Comparison of ENCODE assay signal across 8 cellular contexts in the genomic region with DNA sequence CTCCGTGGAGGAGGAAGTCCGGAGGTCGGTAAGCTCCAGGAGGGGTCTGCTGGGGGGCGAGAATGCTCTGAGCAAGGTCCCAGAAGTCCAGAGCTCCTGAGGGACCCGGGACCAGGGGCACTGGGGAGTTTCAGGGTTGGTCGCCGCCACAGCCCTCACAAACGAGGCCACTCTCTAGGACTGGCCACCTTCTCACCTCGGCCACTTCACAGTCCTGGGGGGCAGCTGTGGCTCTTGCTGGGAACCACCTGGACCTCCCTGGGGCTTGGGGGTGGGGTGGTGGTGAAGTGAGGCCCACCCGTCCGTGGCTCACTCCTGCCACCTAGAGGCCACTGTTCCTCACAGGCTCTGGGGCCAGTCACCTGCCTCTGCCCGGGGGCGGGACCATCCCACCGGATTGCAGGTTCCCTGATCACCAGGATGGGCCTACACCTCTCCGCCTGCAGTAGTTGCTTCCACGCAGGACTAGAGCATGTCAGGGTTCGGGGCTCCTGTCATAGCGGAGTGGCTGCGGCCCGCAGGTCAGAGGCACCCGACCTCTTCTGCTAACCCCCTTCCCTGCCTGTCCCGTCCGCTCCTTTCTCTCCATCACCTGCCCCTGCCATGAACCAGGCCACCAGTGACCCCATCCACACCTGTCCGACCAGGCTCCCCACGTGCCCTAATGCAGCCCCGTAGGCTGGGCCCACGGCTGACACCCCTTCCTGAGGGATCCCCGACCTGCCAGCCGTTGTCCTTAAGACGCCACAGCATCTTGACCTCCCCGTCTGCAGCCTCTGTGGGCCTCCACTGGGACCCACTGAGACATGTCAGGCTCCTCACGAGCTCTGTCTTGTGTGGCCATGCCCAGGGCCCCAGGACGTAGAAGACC. TPM values are rescaled to one million over a fixed set of nuclear protein-coding genes. Genes with fewer than 3 reads are reported as not detected.
DNase-seq lines count a peak whose midpoint lies in the region; ATAC-seq and TF ChIP-seq lines count a peak whose summit lies in the region.

No MANE protein-coding gene starts in this region.

- H3K27me3 ChIP-seq in NT2/D1 (ENCODE audit: insufficient read depth, insufficient read length) (no peaks in the 10 kb centered on the region), subcutaneous abdominal adipose tissue (ENCODE audit: control insufficient read depth in 5 of 5, insufficient read depth in 4 of 5, low read length in 5 of 5) (peaks cover 21 to 38% (median 33%) of the 10 kb centered on the region in 5 donors)

- H3K4me3 ChIP-seq in NT2/D1 (ENCODE audit: insufficient read length, low read depth) = no peak overlapping the region
- no peak overlapping the region for H3K4me3 ChIP-seq in epithelial cell of proximal tubule (ENCODE audit: low read depth, low read length)
- H3K4me3 ChIP-seq in subcutaneous abdominal adipose tissue (ENCODE audit: low read depth in 1 of 5, low read length in 5 of 5) = peak overlapping the region in 3 of 5 donors; percentile 18 to 55 (median 42)

- ATAC-seq in HG03432 (IDR thresholded peaks at IDR 0.05; ENCODE audit: unreplicated experiment) (peak; percentile 57), HG02852 (IDR thresholded peaks at IDR 0.05; ENCODE audit: unreplicated experiment) (no peak)

- H3K27ac Mint-ChIP-seq in neural crest cell (ENCODE audit: unreplicated experiment) = peak overlapping the region; percentile 19

- H3K27ac ChIP-seq in subcutaneous abdominal adipose tissue (ENCODE audit: low read depth, low read length) = peak overlapping the region; percentile 84

- no peaks in the 10 kb centered on the region for H3K36me3 ChIP-seq in NT2/D1 (ENCODE audit: insufficient read depth, insufficient read length, low read length)
- peaks cover 0 to 2% (median 0%) of the 10 kb centered on the region in 5 donors for H3K36me3 ChIP-seq in subcutaneous abdominal adipose tissue (ENCODE audit: control insufficient read depth in 5 of 5, insufficient read depth in 5 of 5, low read length in 5 of 5)

- H3K9me3 ChIP-seq in NT2/D1 (ENCODE audit: insufficient read depth, low read length) (no peaks in the 10 kb centered on the region), subcutaneous abdominal adipose tissue (ENCODE audit: control insufficient read depth in 5 of 5, low read length in 5 of 5) (no peaks in the 10 kb centered on the region)

- no peaks in the 10 kb centered on the region for H3K9me3 Mint-ChIP-seq in neural crest cell

- no peaks in the 10 kb centered on the region for H3K36me3 Mint-ChIP-seq in neural crest cell (ENCODE audit: low read depth)

- H3K4me1 ChIP-seq in NT2/D1 (ENCODE audit: insufficient read depth, insufficient read length) = peaks cover 48% of the 10 kb centered on the region
- peaks cover 2 to 62% (median 34%) of the 10 kb centered on the region in 5 donors for H3K4me1 ChIP-seq in subcutaneous abdominal adipose tissue (ENCODE audit: control insufficient read depth in 5 of 5, insufficient read depth in 5 of 5, low read length in 5 of 5)

- H3K9ac ChIP-seq in NT2/D1 (ENCODE audit: insufficient read length, low read depth) = peak overlapping the region; percentile 38
- peak overlapping the region in 3 of 5 donors; percentile 47 to 67 (median 53) for H3K9ac ChIP-seq in subcutaneous abdominal adipose tissue (ENCODE audit: low read length in 5 of 5)

- DNase-seq in D341Med (ENCODE audit: low spot score) = peak; percentile 90
- peak; percentile 68 for DNase-seq in NT2/D1 (ENCODE audit: low read depth, low spot score)
- DNase-seq in activated T-cell treated with anti-CD3 and anti-CD28 coated beads for 1 hour (ENCODE audit: low read depth) = peak; percentile 79
- DNase-seq in epithelial cell of proximal tubule (ENCODE audit: low read depth) = no peak
- peak; percentile 83 for DNase-seq in neural crest cell (ENCODE audit: low read depth, low spot score)

- peaks cover 14% of the 10 kb centered on the region for H3K27me3 Mint-ChIP-seq in neural crest cell (ENCODE audit: low read depth)

- H3K4me3 Mint-ChIP-seq in neural crest cell = peak overlapping the region; percentile 64

- peaks cover 11% of the 10 kb centered on the region for H3K4me1 Mint-ChIP-seq in neural crest cell

- TF ChIP-seq CTCF in epithelial cell of proximal tubule (conservative IDR thresholded peaks at IDR 0.05; ENCODE audit: low read depth, low read length) (peak; percentile 80), neural crest cell (conservative IDR thresholded peaks at IDR 0.05) (peak; percentile 86)

RNA-seq across cellular contexts. Expression of gene TCEA2, which starts 5.1 kb away (rescaled TPM):
- 11.9 and 14.6 TPM in 2 replicates for total RNA-seq in epithelial cell of proximal tubule
- total RNA-seq in neural crest cell = 82.5 and 83.3 TPM in 2 replicates

RNA-seq across cellular contexts. Expression of gene SOX18, which starts 8.4 kb away (rescaled TPM):
- total RNA-seq in epithelial cell of proximal tubule = not detected in 2 replicates
- total RNA-seq in neural crest cell = not detected in 2 replicates

RNA-seq across cellular contexts. Expression of gene RGS19, which starts 21.5 kb away (rescaled TPM):
- total RNA-seq in epithelial cell of proximal tubule = 19.7 and 21.8 TPM in 2 replicates
- 11.1 and 11.7 TPM in 2 replicates for total RNA-seq in neural crest cell

RNA-seq across cellular contexts. Expression of gene C20orf204, which starts 21.9 kb away (rescaled TPM):
- total RNA-seq in epithelial cell of proximal tubule = under 0.01 TPM in 1 of 2 replicates, not detected in the other
- total RNA-seq in neural crest cell = 2.1 and 2.3 TPM in 2 replicates

RNA-seq across cellular contexts. Expression of gene OPRL1, which starts 22.0 kb away (rescaled TPM):
- total RNA-seq in epithelial cell of proximal tubule = 0.06 and 0.36 TPM in 2 replicates
- total RNA-seq in neural crest cell = 0.93 and 0.96 TPM in 2 replicates

Comparison
In these comparisons a context has a peak if more than half of its experiments do, and no peak if none do; other contexts are left out.
1. H3K4me3 ChIP-seq: peak in subcutaneous abdominal adipose tissue (3 of 5); none in NT2/D1 (single experiment) and epithelial cell of proximal tubule (single experiment).